Comparison of ENCODE assay signal across 8 cellular contexts in genomic region chr7:123916240-123916724, GRCh38. TPM values are rescaled to one million over a fixed set of nuclear protein-coding genes. Genes with fewer than 3 reads are reported as not detected.
DNase-seq lines count a peak whose midpoint lies in the region; ATAC-seq, FAIRE-seq and TF ChIP-seq lines count a peak whose summit lies in the region.

No MANE protein-coding gene starts in this region.

- H3K9me3 Mint-ChIP-seq in astrocyte (ENCODE audit: unreplicated experiment): no peaks in the 10 kb centered on the region

- H3K4me1 ChIP-seq in astrocyte (ENCODE audit: insufficient read depth, low read length) (no peaks in the 10 kb centered on the region), mesendoderm (ENCODE audit: control insufficient read depth, low read depth, low read length) (no peaks in the 10 kb centered on the region)

- no peak overlapping the region for H2BK120ac ChIP-seq in mesendoderm (ENCODE audit: low read depth, low read length)

- no peak overlapping the region for H3K27ac Mint-ChIP-seq in astrocyte (ENCODE audit: unreplicated experiment)

- no peaks in the 10 kb centered on the region for H3K4me1 Mint-ChIP-seq in astrocyte (ENCODE audit: low read depth, unreplicated experiment)

- H3K4me2 ChIP-seq in astrocyte (ENCODE audit: low read length) (no peak overlapping the region), mesendoderm (ENCODE audit: low read length) (no peak overlapping the region)

- H3K9ac ChIP-seq in astrocyte (ENCODE audit: low read length) (no peak overlapping the region), mesendoderm (ENCODE audit: low read length) (no peak overlapping the region)

- H4K8ac ChIP-seq in mesendoderm (ENCODE audit: low read depth, low read length): no peak overlapping the region

- no peak overlapping the region for H3K18ac ChIP-seq in mesendoderm (ENCODE audit: low read length)

- no peak overlapping the region for H2BK5ac ChIP-seq in mesendoderm (ENCODE audit: low read length)

- intact Hi-C loops in posterior vena cava (cut with DNase I): no loop called here

- TF ChIP-seq EP300 in Ishikawa (IDR thresholded peaks at IDR 0.05; ENCODE audit: borderline replicate concordance): no peak

- no peak for FAIRE-seq in astrocyte (lab: Jason Lieb, UNC)

- no peak overlapping the region for H3K4me3 ChIP-seq in astrocyte (ENCODE audit: insufficient read depth, low read depth, low read length)
- H3K4me3 ChIP-seq in mesendoderm (ENCODE audit: low read length): no peak overlapping the region

- no peak for ATAC-seq in HG03442 (IDR thresholded peaks at IDR 0.05; ENCODE audit: unreplicated experiment)
- no peak for ATAC-seq in GM21737 (IDR thresholded peaks at IDR 0.05; ENCODE audit: unreplicated experiment)
- ATAC-seq in HG03139 (IDR thresholded peaks at IDR 0.05; ENCODE audit: unreplicated experiment): no peak

- H2BK15ac ChIP-seq in mesendoderm (replicated peaks; ENCODE audit: low read depth): peak overlapping the region; percentile 36

- H4K5ac ChIP-seq in mesendoderm (ENCODE audit: low read length): no peak overlapping the region

- H3K36me3 ChIP-seq in astrocyte (ENCODE audit: insufficient read depth, low read length) (no peaks in the 10 kb centered on the region), mesendoderm (ENCODE audit: control insufficient read depth, insufficient read depth, low read length) (no peaks in the 10 kb centered on the region)

- TF ChIP-seq CTCF in astrocyte (IDR thresholded peaks at IDR 0.05; ENCODE audit: insufficient read depth, low read depth, low read length): peak; percentile 5

- no peak overlapping the region for H2AFZ ChIP-seq in astrocyte (ENCODE audit: low read depth, low read length)

- peak; percentile 62 for TF ChIP-seq RAD21 in Ishikawa (IDR thresholded peaks at IDR 0.05; ENCODE audit: low read depth)

- H3K56ac ChIP-seq in mesendoderm (ENCODE audit: low read length): no peak overlapping the region

- H3K9me3 ChIP-seq in astrocyte (ENCODE audit: insufficient read depth, low read depth, low read length): no peaks in the 10 kb centered on the region

- no peaks in the 10 kb centered on the region for H3K27me3 ChIP-seq in astrocyte (ENCODE audit: insufficient read depth, low read length)
- H3K27me3 ChIP-seq in mesendoderm (ENCODE audit: insufficient read depth, low read length, poor library complexity): no peaks in the 10 kb centered on the region

- no peaks in the 10 kb centered on the region for H3K79me1 ChIP-seq in mesendoderm (ENCODE audit: low read length)

- no peaks in the 10 kb centered on the region for H3K27me3 Mint-ChIP-seq in astrocyte (ENCODE audit: low read depth, unreplicated experiment)

- no peak overlapping the region for H3K4me3 Mint-ChIP-seq in astrocyte (ENCODE audit: unreplicated experiment)

- H3K23ac ChIP-seq in mesendoderm (ENCODE audit: low read length): no peak overlapping the region

- no peaks in the 10 kb centered on the region for H3K36me3 Mint-ChIP-seq in astrocyte (ENCODE audit: low read depth, unreplicated experiment)

- no peaks in the 10 kb centered on the region for H4K20me1 ChIP-seq in astrocyte (ENCODE audit: insufficient read depth, low read length)

- H3K79me2 ChIP-seq in astrocyte (ENCODE audit: insufficient read depth, low read length): no peaks in the 10 kb centered on the region
- H3K79me2 ChIP-seq in mesendoderm (ENCODE audit: control insufficient read depth, insufficient read depth, low read length): no peaks in the 10 kb centered on the region

- no peak overlapping the region for H3K4ac ChIP-seq in mesendoderm (ENCODE audit: low read depth, low read length)

- H3K27ac ChIP-seq in astrocyte (ENCODE audit: low read depth, low read length) (no peak overlapping the region), mesendoderm (ENCODE audit: low read depth, low read length) (no peak overlapping the region)

- no peak overlapping the region for H2AK5ac ChIP-seq in mesendoderm (ENCODE audit: low read length)

- no CpG with 5 or more reads among the region's 2 CpGs for WGBS in mesendoderm (ENCODE audit: extremely low coverage, insufficient coverage, low lambda C conversion rate)

- DNase-seq in ELR (ENCODE audit: low read depth): peak; percentile 23
- DNase-seq in astrocyte (ENCODE audit: low read depth): peak; percentile 0
- peak; percentile 91 for DNase-seq in mesendoderm
- no peak for DNase-seq in posterior vena cava (ENCODE audit: low spot score)

TF ChIP-seq in Ishikawa, 13 proteins besides CTCF, POLR2A, EP300 and RAD21:
- TF ChIP-seq EGR1 (IDR thresholded peaks at IDR 0.05) (no peak), CEBPB (IDR thresholded peaks at IDR 0.05) (no peak), NFIC (IDR thresholded peaks at IDR 0.05) (no peak), ZBTB7A (IDR thresholded peaks at IDR 0.05; ENCODE audit: low read depth) (no peak), TCF12 (IDR thresholded peaks at IDR 0.05; ENCODE audit: low read depth) (no peak)

RNA-seq across cellular contexts. Expression of gene SPAM1, which starts 8.8 kb away (rescaled TPM):
- not detected in 2 replicates for total RNA-seq in astrocyte
- 0.10 TPM for polyA plus RNA-seq in mesendoderm (2013, experiment 1 of 2)
- 0.10 TPM for polyA plus RNA-seq in mesendoderm (2013, experiment 2 of 2)
- not detected for total RNA-seq in posterior vena cava
